In genomic region chr17:68794636-68795503, GRCh38 we compare ENCODE assay signal across 8 cellular contexts.
DNase-seq lines count a peak whose midpoint lies in the region; TF ChIP-seq lines count a peak whose summit lies in the region.

No MANE protein-coding gene starts in this region.

- DNase-seq in NCI-H524 treated with DMSO at 0.1 percent for 48 hours (lab: John Stamatoyannopoulos, UW) (peak; percentile 16), dermis microvascular lymphatic vessel endothelial cell (ENCODE audit: low read depth in 2 of 2) (peak; percentile 20 to 63), GM19238 (ENCODE audit: insufficient read length, low spot score) (no peak), GM19240 (ENCODE audit: insufficient read length, low spot score) (no peak), NCI-H1092 treated with DMSO at 0.1 percent for 48 hours (lab: John Stamatoyannopoulos, UW) (no peak), RKO (ENCODE audit: low spot score) (no peak)

- TF ChIP-seq CTCF in GM12875 (IDR thresholded peaks at IDR 0.05; ENCODE audit: borderline replicate concordance, insufficient read depth, low read depth, low read length) = 0 out of 2 replicates have a peak, but pooled peaks have one; percentile 9

- no peaks in the 10 kb centered on the region for H3K27me3 ChIP-seq in mucosa of stomach (ENCODE audit: control insufficient read depth, insufficient read depth, low read length)

- H3K36me3 ChIP-seq in mucosa of stomach (ENCODE audit: control insufficient read depth, insufficient read depth, low read length) = no peaks in the 10 kb centered on the region

- peaks cover 18% of the 10 kb centered on the region for H3K4me1 ChIP-seq in mucosa of stomach (ENCODE audit: control insufficient read depth, insufficient read depth, low read length)

- peak overlapping the region; percentile 54 for H3K9ac ChIP-seq in mucosa of stomach (ENCODE audit: low read length)

- H3K4me3 ChIP-seq in GM12875 (ENCODE audit: low read depth, low read length) (no peak overlapping the region), mucosa of stomach (ENCODE audit: low read length) (no peak overlapping the region)

- H3K9me3 ChIP-seq in mucosa of stomach (ENCODE audit: control insufficient read depth, low read length) = no peaks in the 10 kb centered on the region

Comparison
In these comparisons a context has a peak if more than half of its experiments do, and no peak if none do; other contexts are left out.
1. DNase-seq: peak in NCI-H524 treated with DMSO at 0.1 percent for 48 hours (single experiment) and dermis microvascular lymphatic vessel endothelial cell (2 of 2); none in GM19238 (single experiment), GM19240 (single experiment), NCI-H1092 treated with DMSO at 0.1 percent for 48 hours (single experiment) and RKO (single experiment).